Comparison of ENCODE assay signal across 8 cellular contexts in genomic region chr12:6767592-6768384, GRCh38. TPM values are rescaled to one million over a fixed set of nuclear protein-coding genes. Genes with fewer than 3 reads are reported as not detected.
DNase-seq lines count a peak whose midpoint lies in the region; ATAC-seq lines count a peak whose summit lies in the region.

No MANE protein-coding gene starts in this region.

- no peaks in the 10 kb centered on the region for H3K36me3 Mint-ChIP-seq in activated naive CD4-positive, alpha-beta T cell treated with anti-CD3 and anti-CD28 coated beads for 36 hours (ENCODE audit: low read depth)
- peaks cover 3% of the 10 kb centered on the region for H3K36me3 Mint-ChIP-seq in activated naive CD8-positive, alpha-beta T cell

- H3K9me3 ChIP-seq in iPS-18a (ENCODE audit: control insufficient read depth, low read depth, low read length): no peaks in the 10 kb centered on the region

- peak overlapping the region; percentile 80 for H3K4me3 ChIP-seq in iPS-18a (ENCODE audit: low read length)
- peak overlapping the region; percentile 50 to 80 (median 75) for H3K4me3 ChIP-seq in skin epidermis

- H3K27me3 Mint-ChIP-seq in activated naive CD4-positive, alpha-beta T cell treated with anti-CD3 and anti-CD28 coated beads for 36 hours (ENCODE audit: low read depth): peaks cover 34% of the 10 kb centered on the region
- peaks cover 14% of the 10 kb centered on the region for H3K27me3 Mint-ChIP-seq in activated naive CD8-positive, alpha-beta T cell

- H3K4me1 Mint-ChIP-seq in activated naive CD4-positive, alpha-beta T cell treated with anti-CD3 and anti-CD28 coated beads for 36 hours (ENCODE audit: low read depth): peaks cover 48% of the 10 kb centered on the region
- peaks cover 38% of the 10 kb centered on the region for H3K4me1 Mint-ChIP-seq in activated naive CD8-positive, alpha-beta T cell (ENCODE audit: low read depth)

- peaks cover 33% of the 10 kb centered on the region for H3K4me1 ChIP-seq in iPS-18a (ENCODE audit: control insufficient read depth, low read depth, low read length)

- CTCF ChIA-PET in activated naive CD4-positive, alpha-beta T cell treated with anti-CD3 and anti-CD28 coated beads for 36 hours (lab: Charles Lee): interaction anchor here (0.9 to 4.0 kb wide), 12 partner anchors 8 to 79 kb away, joined by 3 to 44 read pairs (median 8); partner anchors contain the start of genes MLF2 and ZNF384

- peak overlapping the region; percentile 47 for H3K9ac ChIP-seq in iPS-18a (ENCODE audit: low read length)

- H3K36me3 ChIP-seq in iPS-18a (ENCODE audit: control insufficient read depth, low read depth, low read length): peaks cover 11% of the 10 kb centered on the region

- H3K4me3 Mint-ChIP-seq in activated naive CD4-positive, alpha-beta T cell treated with anti-CD3 and anti-CD28 coated beads for 36 hours: peak overlapping the region; percentile 85
- peak overlapping the region; percentile 85 for H3K4me3 Mint-ChIP-seq in activated naive CD8-positive, alpha-beta T cell

- intact Hi-C loops in activated naive CD4-positive, alpha-beta T cell treated with anti-CD3 and anti-CD28 coated beads for 36 hours (cut with micrococcal nuclease): loop anchor here (1.0 to 5.0 kb wide), 2 partner anchors 22 to 60 kb away; partner anchors contain the start of genes CD4 and P3H3

- H3K27ac ChIP-seq in iPS-18a (ENCODE audit: low read length): no peak overlapping the region
- H3K27ac ChIP-seq in skin epidermis: peak overlapping the region in 19 of 21 experiments; percentile 80 to 94 (median 84)

- DNase-seq in activated naive CD4-positive, alpha-beta T cell treated with anti-CD3 and anti-CD28 coated beads for 36 hours: no peak
- DNase-seq in activated naive CD4-positive, alpha-beta T cell treated with Interleukin-2 at 50 U/mL for 16 hours: no peak
- DNase-seq in stimulated activated CD4-positive, alpha-beta T cell treated with anti-CD3 and anti-CD28 coated beads, Interleukin-2, amount 100 ng/mL, for 48 hours: no peak
- no peak for DNase-seq in glomerular visceral epithelial cell (ENCODE audit: extremely low spot score)

- no peaks in the 10 kb centered on the region for H3K9me3 Mint-ChIP-seq in activated naive CD4-positive, alpha-beta T cell treated with anti-CD3 and anti-CD28 coated beads for 36 hours
- no peaks in the 10 kb centered on the region for H3K9me3 Mint-ChIP-seq in activated naive CD8-positive, alpha-beta T cell (ENCODE audit: low read depth)

- H3K27me3 ChIP-seq in iPS-18a (ENCODE audit: control insufficient read depth, insufficient read depth, low read length): peaks cover 4% of the 10 kb centered on the region

- no peak overlapping the region for H3K27ac Mint-ChIP-seq in activated naive CD4-positive, alpha-beta T cell treated with anti-CD3 and anti-CD28 coated beads for 36 hours
- peak overlapping the region; percentile 5 for H3K27ac Mint-ChIP-seq in activated naive CD8-positive, alpha-beta T cell

- no peak for ATAC-seq in GM19023 (IDR thresholded peaks at IDR 0.05; ENCODE audit: unreplicated experiment)

RNA-seq across cellular contexts. Expression of gene PTMS, which starts 1.6 kb away (rescaled TPM):
- total RNA-seq in activated naive CD4-positive, alpha-beta T cell treated with anti-CD3 and anti-CD28 coated beads for 36 hours: 10 to 100 TPM; 35.1 to 44.2 TPM

RNA-seq across cellular contexts. Expression of gene LAG3, which starts 4.5 kb away (rescaled TPM):
- total RNA-seq in activated naive CD4-positive, alpha-beta T cell treated with anti-CD3 and anti-CD28 coated beads for 36 hours: 10 to 100 TPM; 22.8 to 25.1 TPM

RNA-seq across cellular contexts. Expression of gene MLF2, which starts 14.8 kb away (rescaled TPM):
- total RNA-seq in activated naive CD4-positive, alpha-beta T cell treated with anti-CD3 and anti-CD28 coated beads for 36 hours: 100 to 1,000 TPM; 140 to 143 TPM

RNA-seq across cellular contexts. Expression of gene CD4, which starts 21.5 kb away (rescaled TPM):
- 100 to 1,000 TPM; 155 to 161 TPM for total RNA-seq in activated naive CD4-positive, alpha-beta T cell treated with anti-CD3 and anti-CD28 coated beads for 36 hours

RNA-seq across cellular contexts. Expression of gene COPS7A, which starts 43.9 kb away (rescaled TPM):
- 10 to 100 TPM; 43.0 to 47.8 TPM for total RNA-seq in activated naive CD4-positive, alpha-beta T cell treated with anti-CD3 and anti-CD28 coated beads for 36 hours
